In the genomic region with DNA sequence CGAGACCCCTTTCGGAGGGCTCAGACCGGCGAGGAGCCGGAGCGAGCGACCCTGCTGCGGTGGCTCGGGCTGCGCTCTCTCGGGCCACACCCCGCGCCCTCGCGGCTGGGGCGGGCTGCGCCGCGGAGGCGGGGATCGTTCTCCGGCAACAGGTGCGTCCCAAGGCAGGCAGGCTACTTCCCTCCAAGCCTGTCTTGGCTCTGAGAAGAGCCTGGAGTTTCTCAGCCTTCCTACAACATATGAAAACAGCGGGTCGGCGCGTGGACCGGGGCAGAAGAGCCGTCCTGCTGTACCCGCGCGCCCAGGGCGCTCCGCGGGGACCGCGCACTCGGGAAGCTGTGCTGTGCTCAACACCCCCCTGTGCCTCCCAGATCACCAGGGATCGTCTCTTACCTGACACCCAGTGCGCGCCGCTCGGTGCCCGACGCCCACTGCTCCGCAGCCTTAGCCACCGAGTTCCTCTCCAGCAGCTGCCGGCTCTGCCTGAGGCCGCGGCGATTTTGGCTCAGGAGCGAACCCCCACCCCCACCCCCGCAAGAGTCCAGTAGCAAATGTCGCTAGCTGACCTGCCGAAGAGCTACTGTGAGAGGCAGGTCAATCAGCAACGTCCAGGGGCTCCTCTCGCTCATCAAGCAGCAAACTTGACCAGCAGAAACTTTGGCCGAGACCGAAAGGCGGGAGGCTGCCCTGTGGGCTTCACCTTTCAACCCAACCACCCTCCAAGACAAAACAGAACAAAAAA, we compare ENCODE assay signal across 10 cellular contexts. TPM values are rescaled to one million over a fixed set of nuclear protein-coding genes. Genes with fewer than 3 reads are reported as not detected.
DNase-seq lines count a peak whose midpoint lies in the region; ATAC-seq and TF ChIP-seq lines count a peak whose summit lies in the region.
"Had no signal": no experiment of that assay in that cellular context is flagged by ENCODE, and none has a peak within 500 bp of the region (broad histone marks: within the 10 kb centered on the region; RNA-seq: fewer than 3 reads in every experiment).

No MANE protein-coding gene starts in this region.

- peaks cover 71% of the 10 kb centered on the region for H3K27me3 ChIP-seq in CD8-positive, alpha-beta memory T cell (ENCODE audit: insufficient read depth, low read length, poor library complexity, severe bottlenecking)
- H3K27me3 ChIP-seq in muscle layer of duodenum (ENCODE audit: low read depth, low read length) = peaks cover 70% of the 10 kb centered on the region
- peaks cover 94% of the 10 kb centered on the region for H3K27me3 ChIP-seq in adrenal gland

- peaks cover 65 to 85% of the 10 kb centered on the region in 2 donors for H3K27me3 Mint-ChIP-seq in CD8-positive, alpha-beta memory T cell

- CTCF ChIA-PET in CD8-positive, alpha-beta memory T cell (lab: Charles Lee) = no interaction called here

- intact Hi-C loops in adrenal gland (cut with DNase I) = no loop called here

- TF ChIP-seq POLR2A in adrenal gland (IDR thresholded peaks at IDR 0.05) (no peak), GM18505 (IDR thresholded peaks at IDR 0.05; ENCODE audit: borderline replicate concordance, extremely low read depth, insufficient read depth, insufficient read length) (no peak)

- 3 to 22% (median 4%) methylated on average over 6 to 60 of the region's 60 CpGs for WGBS in adrenal gland, 4 donors

- TF ChIP-seq CTCF in LNCaP clone FGC (IDR thresholded peaks at IDR 0.05; ENCODE audit: control insufficient read depth, extremely low read depth, insufficient read depth) (no peak), coronary artery (IDR thresholded peaks at IDR 0.05) (no peak), adrenal gland (IDR thresholded peaks at IDR 0.05) (no peak)

- H3K27ac ChIP-seq in CD8-positive, alpha-beta memory T cell (ENCODE audit: low read depth, low read length) = no peak overlapping the region
- H3K27ac ChIP-seq in coronary artery (no peak overlapping the region), muscle layer of duodenum (ENCODE audit: low read length) (no peak overlapping the region), adrenal gland (no peak overlapping the region)

- POLR2A ChIA-PET in CD8-positive, alpha-beta memory T cell (lab: Charles Lee) = no interaction called here

- H3K36me3 Mint-ChIP-seq in CD8-positive, alpha-beta memory T cell = no peaks in the 10 kb centered on the region

- H3K27ac Mint-ChIP-seq in CD8-positive, alpha-beta memory T cell = no peak overlapping the region

- peak overlapping the region in 6 of 7 donors; percentile 22 to 73 (median 70) for H3K4me3 Mint-ChIP-seq in CD8-positive, alpha-beta memory T cell

- no peak for DNase-seq in CD8-positive, alpha-beta memory T cell
- DNase-seq in LNCaP clone FGC (ENCODE audit: low read depth) = no peak
- DNase-seq in coronary artery (ENCODE audit: low spot score) = no peak
- no peak for DNase-seq in adrenal gland
- no peak for DNase-seq in DMS153 (lab: John Stamatoyannopoulos, UW)
- DNase-seq: NCI-H2029 had no signal

- ATAC-seq in HG03095 (IDR thresholded peaks at IDR 0.05; ENCODE audit: unreplicated experiment) = no peak
- no peak for ATAC-seq in GM18505 (IDR thresholded peaks at IDR 0.05; ENCODE audit: unreplicated experiment)

- H3K4me1 Mint-ChIP-seq in CD8-positive, alpha-beta memory T cell = peaks cover 37 to 50% (median 48%) of the 10 kb centered on the region in 3 donors

- H3K36me3 ChIP-seq in CD8-positive, alpha-beta memory T cell (ENCODE audit: insufficient read depth, low read length) = no peaks in the 10 kb centered on the region
- H3K36me3 ChIP-seq in muscle layer of duodenum (ENCODE audit: control insufficient read depth in 1 of 2, insufficient read depth in 2 of 2, low read length in 2 of 2) = no peaks in the 10 kb centered on the region
- no peaks in the 10 kb centered on the region for H3K36me3 ChIP-seq in adrenal gland (replicated peaks in 1 of 2)

- H3K4me3 ChIP-seq in CD8-positive, alpha-beta memory T cell (ENCODE audit: low read length) = peak overlapping the region; percentile 26
- H3K4me3 ChIP-seq in LNCaP clone FGC (ENCODE audit: low read depth, low read length) (peak overlapping the region; percentile 15; the same call in 1 of the 2 replicates), coronary artery (peak overlapping the region; percentile 59), muscle layer of duodenum (ENCODE audit: low read depth in 1 of 2, low read length in 2 of 2) (peak overlapping the region; percentile 33 to 56), adrenal gland (peak overlapping the region in 1 of 4 donors; percentile 3)

- no peaks in the 10 kb centered on the region for H3K9me3 ChIP-seq in CD8-positive, alpha-beta memory T cell (ENCODE audit: low read length)
- H3K9me3 ChIP-seq in muscle layer of duodenum (ENCODE audit: control insufficient read depth in 1 of 2, low read length in 2 of 2) = no peaks in the 10 kb centered on the region
- H3K9me3 ChIP-seq in adrenal gland (replicated peaks in 1 of 3) = no peaks in the 10 kb centered on the region

- H3K9me3 Mint-ChIP-seq in CD8-positive, alpha-beta memory T cell = peaks cover 0 to 10% (median 6%) of the 10 kb centered on the region in 5 donors

- H3K4me1 ChIP-seq in CD8-positive, alpha-beta memory T cell (ENCODE audit: insufficient read depth, low read length) = peaks cover 49% of the 10 kb centered on the region
- H3K4me1 ChIP-seq in muscle layer of duodenum (ENCODE audit: control insufficient read depth in 1 of 2, insufficient read depth in 2 of 2, low read length in 2 of 2) (peaks cover 0 to 44% of the 10 kb centered on the region in 2 donors), adrenal gland (replicated peaks in 1 of 2) (peaks cover 0 to 15% of the 10 kb centered on the region in 2 donors)

RNA-seq across cellular contexts. Expression of gene OLIG3, which starts 3.7 kb away (rescaled TPM):
- under 1 TPM; 0.26 to 0.40 TPM for total RNA-seq in CD8-positive, alpha-beta memory T cell
- not detected for polyA plus RNA-seq in CD8-positive, alpha-beta memory T cell
- total RNA-seq in adrenal gland = not detected
- not detected for polyA plus RNA-seq in adrenal gland
- total RNA-seq: fibroblast of lung had no signal
- polyA plus RNA-seq: fibroblast of lung had no signal
